Comparison of ENCODE assay signal across 2 cellular contexts in genomic region chr16:28012031-28012445, GRCh38.
TF ChIP-seq lines count a peak whose summit lies in the region.

No MANE protein-coding gene starts in this region.

TF ChIP-seq in A549, 52 proteins besides CTCF, POLR2A, EP300 and RAD21:
- no peak for TF ChIP-seq RNF2 (IDR thresholded peaks at IDR 0.05; ENCODE audit: borderline replicate concordance, low read depth)
- peak; percentile 36 for TF ChIP-seq ZFP36 (IDR thresholded peaks at IDR 0.05; ENCODE audit: borderline replicate concordance, partially characterized antibody)

TF ChIP-seq in HEK293, 187 proteins besides CTCF, POLR2A, EP300 and RAD21:
- no peak for TF ChIP-seq ZNF366 (tag by site-specific recombination; conservative IDR thresholded peaks at IDR 0.05)
- TF ChIP-seq ZNF768 (tag by site-specific recombination; IDR thresholded peaks at IDR 0.05): 0 out of 2 replicates have a peak, but pooled peaks have one; percentile 58
- no peak for TF ChIP-seq ZNF324 (tag by site-specific recombination; IDR thresholded peaks at IDR 0.05)
- no peak for TF ChIP-seq ZBTB20 (tag by site-specific recombination; IDR thresholded peaks at IDR 0.05)
- TF ChIP-seq ZFHX2 (tag by site-specific recombination; conservative IDR thresholded peaks at IDR 0.05): peak; percentile 94
- TF ChIP-seq, protein P1, sequence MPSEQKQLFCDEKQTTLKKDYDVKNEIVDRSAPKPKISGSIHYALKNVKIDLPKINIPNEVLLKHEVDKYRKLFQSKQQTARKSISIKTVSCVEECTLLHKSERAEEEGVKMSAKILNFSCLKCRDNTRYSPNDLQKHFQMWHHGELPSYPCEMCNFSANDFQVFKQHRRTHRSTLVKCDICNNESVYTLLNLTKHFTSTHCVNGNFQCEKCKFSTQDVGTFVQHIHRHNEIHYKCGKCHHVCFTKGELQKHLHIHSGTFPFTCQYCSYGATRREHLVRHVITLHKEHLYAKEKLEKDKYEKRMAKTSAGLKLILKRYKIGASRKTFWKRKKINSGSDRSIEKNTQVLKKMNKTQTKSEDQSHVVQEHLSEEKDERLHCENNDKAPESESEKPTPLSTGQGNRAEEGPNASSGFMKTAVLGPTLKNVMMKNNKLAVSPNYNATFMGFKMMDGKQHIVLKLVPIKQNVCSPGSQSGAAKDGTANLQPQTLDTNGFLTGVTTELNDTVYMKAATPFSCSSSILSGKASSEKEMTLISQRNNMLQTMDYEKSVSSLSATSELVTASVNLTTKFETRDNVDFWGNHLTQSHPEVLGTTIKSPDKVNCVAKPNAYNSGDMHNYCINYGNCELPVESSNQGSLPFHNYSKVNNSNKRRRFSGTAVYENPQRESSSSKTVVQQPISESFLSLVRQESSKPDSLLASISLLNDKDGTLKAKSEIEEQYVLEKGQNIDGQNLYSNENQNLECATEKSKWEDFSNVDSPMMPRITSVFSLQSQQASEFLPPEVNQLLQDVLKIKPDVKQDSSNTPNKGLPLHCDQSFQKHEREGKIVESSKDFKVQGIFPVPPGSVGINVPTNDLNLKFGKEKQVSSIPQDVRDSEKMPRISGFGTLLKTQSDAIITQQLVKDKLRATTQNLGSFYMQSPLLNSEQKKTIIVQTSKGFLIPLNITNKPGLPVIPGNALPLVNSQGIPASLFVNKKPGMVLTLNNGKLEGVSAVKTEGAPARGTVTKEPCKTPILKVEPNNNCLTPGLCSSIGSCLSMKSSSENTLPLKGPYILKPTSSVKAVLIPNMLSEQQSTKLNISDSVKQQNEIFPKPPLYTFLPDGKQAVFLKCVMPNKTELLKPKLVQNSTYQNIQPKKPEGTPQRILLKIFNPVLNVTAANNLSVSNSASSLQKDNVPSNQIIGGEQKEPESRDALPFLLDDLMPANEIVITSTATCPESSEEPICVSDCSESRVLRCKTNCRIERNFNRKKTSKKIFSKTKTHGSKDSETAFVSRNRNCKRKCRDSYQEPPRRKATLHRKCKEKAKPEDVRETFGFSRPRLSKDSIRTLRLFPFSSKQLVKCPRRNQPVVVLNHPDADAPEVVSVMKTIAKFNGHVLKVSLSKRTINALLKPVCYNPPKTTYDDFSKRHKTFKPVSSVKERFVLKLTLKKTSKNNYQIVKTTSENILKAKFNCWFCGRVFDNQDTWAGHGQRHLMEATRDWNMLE (tag by site-specific recombination; conservative IDR thresholded peaks at IDR 0.05; ENCODE audit: low read depth): no peak
- TF ChIP-seq ZNF48 (tag by site-specific recombination; IDR thresholded peaks at IDR 0.05): no peak
- TF ChIP-seq EGR2 (tag by site-specific recombination; IDR thresholded peaks at IDR 0.05; ENCODE audit: low read depth): peak; percentile 97
- no peak for TF ChIP-seq TSHZ1 (tag by site-specific recombination; IDR thresholded peaks at IDR 0.05; ENCODE audit: borderline replicate concordance)
- TF ChIP-seq, protein P2, sequence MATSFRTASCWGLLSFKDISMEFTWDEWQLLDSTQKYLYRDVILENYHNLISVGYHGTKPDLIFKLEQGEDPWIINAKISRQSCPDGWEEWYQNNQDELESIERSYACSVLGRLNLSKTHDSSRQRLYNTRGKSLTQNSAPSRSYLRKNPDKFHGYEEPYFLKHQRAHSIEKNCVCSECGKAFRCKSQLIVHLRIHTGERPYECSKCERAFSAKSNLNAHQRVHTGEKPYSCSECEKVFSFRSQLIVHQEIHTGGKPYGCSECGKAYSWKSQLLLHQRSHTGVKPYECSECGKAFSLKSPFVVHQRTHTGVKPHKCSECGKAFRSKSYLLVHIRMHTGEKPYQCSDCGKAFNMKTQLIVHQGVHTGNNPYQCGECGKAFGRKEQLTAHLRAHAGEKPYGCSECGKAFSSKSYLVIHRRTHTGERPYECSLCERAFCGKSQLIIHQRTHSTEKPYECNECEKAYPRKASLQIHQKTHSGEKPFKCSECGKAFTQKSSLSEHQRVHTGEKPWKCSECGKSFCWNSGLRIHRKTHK (tag by site-specific recombination; IDR thresholded peaks at IDR 0.05): no peak
TF ChIP-seq in HEK293: peak in this region for 3.
